ENCODE assay signal across 17 cellular contexts in genomic region chr10:101356132-101356531, GRCh38. TPM values are rescaled to one million over a fixed set of nuclear protein-coding genes. Genes with fewer than 3 reads are reported as not detected.
A peak's percentile ranks its signal among the peaks of the same experiment; 100 is the strongest.
DNase-seq lines count a peak whose midpoint lies in the region; ATAC-seq and TF ChIP-seq lines count a peak whose summit lies in the region.
"Had no signal": no experiment of that assay in that cellular context is flagged by ENCODE, and none has a peak within 500 bp of the region (broad histone marks: within the 10 kb centered on the region; RNA-seq: fewer than 3 reads in every experiment).

No MANE protein-coding gene starts in this region.

- H3K27me3 ChIP-seq in cardiac muscle cell, result no peaks in the 10 kb centered on the region

- no peak for TF ChIP-seq CTCF in cardiac muscle cell (IDR thresholded peaks at IDR 0.05; ENCODE audit: low read depth, low read length)
- TF ChIP-seq CTCF in VCaP (conservative IDR thresholded peaks at IDR 0.05), result no peak
- no peak for TF ChIP-seq CTCF in nephron (IDR thresholded peaks at IDR 0.05; ENCODE audit: unreplicated experiment in 3 of 3)
- no peak for TF ChIP-seq CTCF in GM13977 (IDR thresholded peaks at IDR 0.05; ENCODE audit: extremely low read depth, insufficient read depth, missing control alignments)

- peaks cover 15% of the 10 kb centered on the region for H3K36me3 Mint-ChIP-seq in nephron (ENCODE audit: low read depth)
- peaks cover 5% of the 10 kb centered on the region for H3K36me3 Mint-ChIP-seq in T-cell

- H3K9me3 Mint-ChIP-seq in nephron, result no peaks in the 10 kb centered on the region
- no peaks in the 10 kb centered on the region for H3K9me3 Mint-ChIP-seq in T-cell
- H3K9me3 Mint-ChIP-seq: CD8-positive, alpha-beta T cell had no signal

- H3K27ac ChIP-seq in cardiac muscle cell (peak overlapping the region; percentile 88), VCaP (peak overlapping the region; percentile 91; the same call in 1 of the 2 replicates)
- H3K27ac ChIP-seq: A549, KMS-11 had no signal

- POLR2A ChIA-PET in T-cell (lab: Charles Lee), result interaction anchor here in 1 of 2 donors (0.6 kb wide), 1 partner anchor 18 kb away, joined by 3 read pairs; no protein-coding TSS in a partner anchor

- no peaks in the 10 kb centered on the region for H3K9me3 ChIP-seq in cardiac muscle cell (ENCODE audit: low read depth)
- H3K9me3 ChIP-seq: A549 had no signal

- H3K4me3 ChIP-seq in cardiac muscle cell, result no peak overlapping the region
- H3K4me3 ChIP-seq: A549 had no signal

- H3K4me3 Mint-ChIP-seq in nephron (peak overlapping the region; percentile 97), T-cell (peak overlapping the region in 1 of 3 donors; percentile 25)

- no peaks in the 10 kb centered on the region for H3K27me3 Mint-ChIP-seq in nephron (ENCODE audit: low read depth)
- peaks cover 0 to 5% of the 10 kb centered on the region in 2 donors for H3K27me3 Mint-ChIP-seq in T-cell

- H3K4me1 Mint-ChIP-seq in nephron, result peaks cover 28% of the 10 kb centered on the region
- peaks cover 33 to 40% (median 36%) of the 10 kb centered on the region in 3 donors for H3K4me1 Mint-ChIP-seq in T-cell

- peaks cover 18% of the 10 kb centered on the region for H3K4me1 ChIP-seq in cardiac muscle cell (ENCODE audit: low read depth)

- peak overlapping the region in 1 of 3 experiments; percentile 27 for H3K27ac Mint-ChIP-seq in nephron
- H3K27ac Mint-ChIP-seq in T-cell, result no peak overlapping the region
- H3K27ac Mint-ChIP-seq: CD8-positive, alpha-beta T cell had no signal

- CTCF ChIA-PET in T-cell (lab: Charles Lee), result no interaction called here

- DNase-seq in cardiac muscle cell (ENCODE audit: low read depth in 1 of 2, low spot score in 1 of 2) (no peak), cardiac septum (ENCODE audit: low spot score) (no peak), T-cell (no peak), GM13977 (ENCODE audit: low spot score) (no peak), GDM1 (lab: John Stamatoyannopoulos, UW) (no peak)
- DNase-seq: Calu3; CD8-positive, alpha-beta T cell; NCI-H1417 treated with DMSO at 0.1 percent for 48 hours; NCI-H187 treated with DMSO at 0.1 percent for 48 hours; NCI-H2227 treated with DMSO at 0.1 percent for 48 hours; NCI-H510A treated with DMSO at 0.1 percent for 48 hours; NCI-H774; SHP77 had no signal

- H3K36me3 ChIP-seq in cardiac muscle cell, result no peaks in the 10 kb centered on the region

- ATAC-seq in T-cell (replicated peaks in 1 of 4), result no peak
- ATAC-seq: A549; CD8-positive, alpha-beta T cell had no signal

- in situ Hi-C loops in GM13977 (cut with MboI; ENCODE audit: low pct_unique_long_range_greater_than_20kb, low sequenced_read_pairs, unreplicated experiment), result no loop called here

- intact Hi-C loops in cardiac septum (cut with DNase I), result loop anchor here (10.0 kb wide), 1 partner anchor 89 kb away; no protein-coding TSS in a partner anchor

RNA-seq across cellular contexts. Expression of gene BTRC, which starts 2.2 kb away (rescaled TPM):
- total RNA-seq in cardiac muscle cell (14.0 and 21.0 TPM in 2 replicates), cardiac septum (34.7 TPM), T-cell (10 to 100 TPM; 15.7 to 23.2 (median 17.3) TPM)
- polyA plus RNA-seq in cardiac muscle cell, result 21.7 and 22.3 TPM in 2 replicates
